In genomic region chr14:90447720-90448497, GRCh38 we compare ENCODE assay signal across 9 cellular contexts.
"Had no signal": no experiment of that assay in that cellular context is flagged by ENCODE, and none has a peak within 500 bp of the region (broad histone marks: within the 10 kb centered on the region; RNA-seq: fewer than 3 reads in every experiment).

No MANE protein-coding gene starts in this region.

- ATAC-seq: pancreas had no signal

- H3K27me3 ChIP-seq: colonic mucosa, pancreas, thyroid gland, uterus had no signal

- H3K4me3 ChIP-seq: colonic mucosa, pancreas, thyroid gland, uterus had no signal

- H3K36me3 ChIP-seq: colonic mucosa, pancreas, thyroid gland, uterus had no signal

- H3K9me3 ChIP-seq: colonic mucosa, pancreas, thyroid gland, uterus had no signal

- DNase-seq: activated CD4-positive, alpha-beta memory T cell treated with anti-CD3 and anti-CD28 coated beads for 36 hours; activated CD8-positive, alpha-beta memory T cell treated with anti-CD3 and anti-CD28 coated beads, Interleukin-2, amount 50 U/mL, for 48 hours; activated naive CD4-positive, alpha-beta T cell treated with anti-CD3 and anti-CD28 coated beads for 36 hours; caudate nucleus; colonic mucosa; kidney glomerular epithelial cell; pancreas; thyroid gland; uterus had no signal

- H3K27ac ChIP-seq: colonic mucosa, pancreas, thyroid gland, uterus had no signal

- H3K4me1 ChIP-seq: colonic mucosa, pancreas, uterus had no signal

- FAIRE-seq: pancreas had no signal
